Comparison of ENCODE assay signal across 8 cellular contexts in the genomic region with DNA sequence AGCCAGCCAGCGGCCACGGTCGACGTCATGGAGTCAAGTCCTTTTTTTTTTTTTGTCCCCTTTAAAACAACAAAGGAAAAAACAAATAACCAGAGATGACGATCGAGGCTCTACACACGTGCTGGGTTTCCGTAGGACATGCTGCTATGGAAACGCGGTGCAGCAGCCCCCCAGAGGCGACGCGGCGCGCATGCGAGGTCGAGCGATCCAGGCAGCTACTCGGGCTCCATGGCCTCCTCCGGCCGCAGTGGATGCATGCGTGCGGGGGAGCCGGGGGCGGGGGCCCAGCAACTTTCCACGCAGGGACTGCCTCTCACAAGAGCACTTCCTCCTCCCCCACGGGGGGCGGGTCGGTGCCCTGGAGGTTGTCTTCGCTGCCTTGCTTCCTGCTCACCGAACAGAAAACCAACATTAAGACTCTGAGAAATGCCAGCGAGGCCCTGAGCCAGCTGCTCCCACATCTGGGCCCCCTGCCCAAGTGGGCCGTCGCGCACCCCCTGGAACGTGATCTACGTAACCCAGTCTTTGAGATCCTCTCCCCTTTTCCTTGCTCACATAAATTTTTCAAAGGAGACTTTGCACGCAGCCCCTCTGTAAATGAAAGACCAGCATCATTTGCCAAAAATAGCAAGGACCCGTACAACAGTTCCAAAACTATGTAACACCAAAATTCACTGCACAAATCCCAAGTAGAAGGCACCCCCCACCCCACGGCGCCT. TPM values are rescaled to one million over a fixed set of nuclear protein-coding genes. Genes with fewer than 3 reads are reported as not detected.
A peak's percentile ranks its signal among the peaks of the same experiment; 100 is the strongest.
DNase-seq lines count a peak whose midpoint lies in the region; ATAC-seq and TF ChIP-seq lines count a peak whose summit lies in the region.

No MANE protein-coding gene starts in this region.

- H3K36me3 ChIP-seq in upper lobe of right lung, result peaks cover 44% of the 10 kb centered on the region

- no peaks in the 10 kb centered on the region for H3K9me3 ChIP-seq in upper lobe of right lung

- H3K27ac ChIP-seq in upper lobe of right lung, result peak overlapping the region; percentile 44

- no peaks in the 10 kb centered on the region for H3K27me3 ChIP-seq in upper lobe of right lung

- intact Hi-C loops in upper lobe of right lung (cut with DNase I), result no loop called here

- H3K4me1 ChIP-seq in upper lobe of right lung, result peaks cover 33% of the 10 kb centered on the region

- ATAC-seq in upper lobe of right lung (peak; percentile 73), GM18907 (IDR thresholded peaks at IDR 0.05; ENCODE audit: unreplicated experiment) (no peak), GM18868 (IDR thresholded peaks at IDR 0.05; ENCODE audit: unreplicated experiment) (no peak)

- peak; percentile 86 to 87 for DNase-seq in Kasumi-1 (lab: John Stamatoyannopoulos, UW)
- peak; percentile 67 for DNase-seq in activated T-cell treated with anti-CD3 and anti-CD28 coated beads for 48 hours (ENCODE audit: low read depth)
- DNase-seq in foreskin fibroblast, result peak; percentile 21 to 61
- DNase-seq in retina, result peak; percentile 35
- DNase-seq in upper lobe of right lung, result peak; percentile 82
- no peak for DNase-seq in 8988T

- TF ChIP-seq CTCF in foreskin fibroblast (IDR thresholded peaks at IDR 0.05; ENCODE audit: low read depth, low read length) (no peak), upper lobe of right lung (IDR thresholded peaks at IDR 0.05) (no peak)

- H3K4me3 ChIP-seq in foreskin fibroblast (ENCODE audit: low read depth in 1 of 2, low read length in 2 of 2), result peak overlapping the region in 1 of 2 donors; percentile 5
- peak overlapping the region; percentile 10 for H3K4me3 ChIP-seq in upper lobe of right lung

RNA-seq across cellular contexts. Expression of a gene that starts 30.7 kb away (rescaled TPM):
- 55.8 TPM for total RNA-seq in upper lobe of right lung

RNA-seq across cellular contexts. Expression of a gene that starts 55.9 kb away (rescaled TPM):
- total RNA-seq in upper lobe of right lung, result 39.3 TPM
